Comparison of ENCODE assay signal across 1 cellular context in the genomic region with DNA sequence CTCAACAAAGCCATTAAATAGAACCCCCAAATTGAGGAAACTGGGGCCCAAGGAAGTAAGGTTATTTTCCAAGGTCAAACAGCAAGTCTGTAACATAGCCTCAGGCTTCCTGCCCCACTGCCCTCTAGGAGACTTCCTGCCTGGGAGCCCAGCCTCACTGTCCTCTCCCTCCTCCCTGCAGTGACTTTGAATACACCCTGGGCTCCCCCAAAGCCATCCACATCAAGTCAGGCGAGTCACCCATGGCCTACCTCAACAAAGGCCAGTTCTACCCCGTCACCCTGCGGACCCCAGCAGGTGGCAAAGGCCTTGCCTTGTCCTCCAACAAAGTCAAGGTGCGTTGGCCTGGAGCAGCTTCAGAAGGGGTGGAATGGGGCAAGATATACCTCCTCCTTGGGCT.
A peak's percentile ranks its signal among the peaks of the same experiment; 100 is the strongest.
TF ChIP-seq lines count a peak whose summit lies in the region.

No MANE protein-coding gene starts in this region.

TF ChIP-seq in K562, 482 proteins besides CTCF, POLR2A, EP300 and RAD21 (continued from another document):
- TF ChIP-seq ESRRA (IDR thresholded peaks at IDR 0.05; ENCODE audit: borderline replicate concordance, low read depth): peak; percentile 67
